In the genomic region with DNA sequence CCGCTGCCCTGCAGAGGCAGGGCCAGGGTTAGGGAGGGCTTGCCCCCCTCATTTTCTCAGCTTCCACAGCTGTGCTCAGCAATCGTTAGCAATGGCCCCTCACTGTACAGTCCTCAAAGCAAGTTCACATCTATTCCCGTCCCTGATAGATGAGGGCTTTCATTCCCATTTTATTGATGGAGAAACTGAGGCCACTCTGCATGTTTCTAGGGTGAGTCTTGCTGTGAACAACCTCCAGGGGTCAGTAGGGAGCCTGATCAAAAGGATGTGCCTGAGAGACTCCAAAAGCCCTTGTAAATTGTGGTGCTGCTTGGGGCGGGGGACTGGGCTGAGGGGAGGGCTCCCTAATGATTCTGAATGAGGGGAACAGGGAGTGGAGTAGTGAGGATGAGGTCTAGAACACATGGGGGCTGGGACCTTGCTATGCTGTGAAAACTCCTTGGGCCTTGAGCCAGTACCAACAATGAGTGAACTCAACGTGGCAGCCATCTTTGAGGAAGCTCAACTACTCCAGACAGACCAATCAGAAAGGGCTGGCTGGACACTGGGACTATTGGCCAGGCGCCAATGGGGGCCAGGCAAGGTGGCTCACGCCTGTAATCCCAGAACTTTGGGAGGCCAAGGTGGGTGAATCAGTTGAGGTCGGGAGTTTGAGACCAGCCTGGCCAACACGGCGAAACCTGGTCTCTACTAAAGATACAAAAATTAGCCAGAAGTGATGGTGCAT, we compare ENCODE assay signal across 22 cellular contexts. TPM values are rescaled to one million over a fixed set of nuclear protein-coding genes. Genes with fewer than 3 reads are reported as not detected.
A peak's percentile ranks its signal among the peaks of the same experiment; 100 is the strongest.
DNase-seq lines count a peak whose midpoint lies in the region; TF ChIP-seq lines count a peak whose summit lies in the region.
"Had no signal": no experiment of that assay in that cellular context is flagged by ENCODE, and none has a peak within 500 bp of the region (broad histone marks: within the 10 kb centered on the region; RNA-seq: fewer than 3 reads in every experiment).

No MANE protein-coding gene starts in this region.

- H3K4me1 Mint-ChIP-seq in activated naive CD8-positive, alpha-beta T cell treated with anti-CD3 and anti-CD28 coated beads for 36 hours: no peaks in the 10 kb centered on the region
- H3K4me1 Mint-ChIP-seq: central memory CD8-positive, alpha-beta T cell had no signal

- H3K9me3 Mint-ChIP-seq in activated naive CD8-positive, alpha-beta T cell treated with anti-CD3 and anti-CD28 coated beads for 36 hours: peaks cover 3% of the 10 kb centered on the region

- H3K36me3 ChIP-seq in BE2C: no peaks in the 10 kb centered on the region
- H3K36me3 ChIP-seq in testis (ENCODE audit: low read depth, missing control alignments): no peaks in the 10 kb centered on the region
- H3K36me3 ChIP-seq: gastrocnemius medialis, left ventricle myocardium inferior, Peyer's patch had no signal

- H3K4me1 ChIP-seq in BE2C (peaks cover 5% of the 10 kb centered on the region), testis (peaks cover 23% of the 10 kb centered on the region)

- 85 to 90% methylated on average over 8 to 10 of the region's 10 CpGs for WGBS in testis, 2 donors

- H3K4me3 ChIP-seq in BE2C (ENCODE audit: low read depth, low read length): no peak overlapping the region
- no peak overlapping the region for H3K4me3 ChIP-seq in NB4 (ENCODE audit: low read depth, low read length)
- H3K4me3 ChIP-seq in testis: no peak overlapping the region
- H3K4me3 ChIP-seq: gastrocnemius medialis, left ventricle myocardium inferior, Peyer's patch had no signal

- intact Hi-C loops in testis (cut with DNase I; ENCODE audit: low total_unique reads): no loop called here

- no peak for TF ChIP-seq POLR2A in NB4 (IDR thresholded peaks at IDR 0.05; ENCODE audit: extremely low read depth, insufficient read length)
- TF ChIP-seq POLR2A in testis (IDR thresholded peaks at IDR 0.05): no peak

- H3K9me3 ChIP-seq in BE2C (peaks cover 4% of the 10 kb centered on the region; the same call in 1 of the 2 replicates), testis (no peaks in the 10 kb centered on the region)
- H3K9me3 ChIP-seq: gastrocnemius medialis, Peyer's patch had no signal

- H3K27ac ChIP-seq in testis: no peak overlapping the region
- H3K27ac ChIP-seq: gastrocnemius medialis, left ventricle myocardium inferior, Peyer's patch had no signal

- H3K4me3 Mint-ChIP-seq in activated naive CD8-positive, alpha-beta T cell treated with anti-CD3 and anti-CD28 coated beads for 36 hours: no peak overlapping the region
- H3K4me3 Mint-ChIP-seq: activated CD4-positive, alpha-beta memory T cell treated with anti-CD3 and anti-CD28 coated beads, Interleukin-2, amount 10 ng/mL, durations not matched to agents 7 days and 5 days; central memory CD8-positive, alpha-beta T cell had no signal

- H3K27ac Mint-ChIP-seq in activated naive CD8-positive, alpha-beta T cell treated with anti-CD3 and anti-CD28 coated beads for 36 hours: no peak overlapping the region
- H3K27ac Mint-ChIP-seq: activated CD4-positive, alpha-beta memory T cell treated with anti-CD3 and anti-CD28 coated beads, Interleukin-2, amount 10 ng/mL, durations not matched to agents 7 days and 5 days had no signal

- DNase-seq in BE2C (no peak), NB4 (ENCODE audit: low read depth) (no peak), dermis blood vessel endothelial cell (peak; percentile 15), testis (no peak), NOMO-1 treated with dmso at 0.1 percent for 144 hours (lab: John Stamatoyannopoulos, UW; ENCODE audit: unreplicated experiment) (no peak)
- DNase-seq in activated naive CD8-positive, alpha-beta T cell treated with anti-CD3 and anti-CD28 coated beads for 36 hours: no peak
- DNase-seq in stimulated activated CD4-positive, alpha-beta T cell treated with anti-CD3 and anti-CD28 coated beads, Interleukin-4, amount 100 ng/mL, for 1 hour: no peak
- DNase-seq: activated CD4-positive, alpha-beta memory T cell treated with anti-CD3 and anti-CD28 coated beads, Interleukin-2, amount 10 ng/mL, durations not matched to agents 7 days and 5 days; AML-193; amniotic stem cell; gastrocnemius medialis; GOT3; left ventricle myocardium inferior; MM.1S; NCI-H1930; NCI-H510A; Peyer's patch; stimulated activated CD4-positive, alpha-beta T cell treated with anti-CD3 and anti-CD28 coated beads, Interleukin-4, amount 100 ng/mL, for 4 hours had no signal

- no peaks in the 10 kb centered on the region; the same call in 1 of the 2 replicates for H3K27me3 ChIP-seq in BE2C
- H3K27me3 ChIP-seq in testis: no peaks in the 10 kb centered on the region
- H3K27me3 ChIP-seq: Peyer's patch had no signal

- H3K27me3 Mint-ChIP-seq in activated naive CD8-positive, alpha-beta T cell treated with anti-CD3 and anti-CD28 coated beads for 36 hours: no peaks in the 10 kb centered on the region
- H3K27me3 Mint-ChIP-seq: central memory CD8-positive, alpha-beta T cell had no signal

- no peaks in the 10 kb centered on the region for H3K36me3 Mint-ChIP-seq in activated naive CD8-positive, alpha-beta T cell treated with anti-CD3 and anti-CD28 coated beads for 36 hours

- peak; percentile 29 for TF ChIP-seq CTCF in BE2C (IDR thresholded peaks at IDR 0.05; ENCODE audit: low read depth, low read length)
- TF ChIP-seq CTCF in GM12873 (IDR thresholded peaks at IDR 0.05; ENCODE audit: insufficient read depth, low read depth, low read length, missing control alignments): peak; percentile 49
- TF ChIP-seq CTCF in NB4 (IDR thresholded peaks at IDR 0.05; ENCODE audit: low read depth, low read length): peak; percentile 48
- no peak for TF ChIP-seq CTCF in testis (IDR thresholded peaks at IDR 0.05)

RNA-seq across cellular contexts. Expression of a gene that starts 6.7 kb away (rescaled TPM):
- polyA plus RNA-seq in BE2C (2012; ENCODE audit: insufficient read depth, insufficient read length, low read depth): not detected
- not detected in 2 replicates for total RNA-seq in dermis blood vessel endothelial cell
- not detected for total RNA-seq in testis
- polyA plus RNA-seq in testis (ENCODE audit: insufficient read depth, low read depth, low replicate concordance): not detected
- total RNA-seq in activated naive CD8-positive, alpha-beta T cell treated with anti-CD3 and anti-CD28 coated beads for 36 hours: not detected
- total RNA-seq: activated CD4-positive, alpha-beta memory T cell treated with anti-CD3 and anti-CD28 coated beads, Interleukin-2, amount 10 ng/mL, durations not matched to agents 7 days and 5 days; gastrocnemius medialis; left ventricle myocardium inferior; osteocyte; Peyer's patch; temporal lobe had no signal

RNA-seq across cellular contexts. Expression of a gene that starts 36.7 kb away (rescaled TPM):
- 1.6 TPM for polyA plus RNA-seq in BE2C (2012; ENCODE audit: insufficient read depth, insufficient read length, low read depth)
- total RNA-seq in dermis blood vessel endothelial cell: 26.4 and 36.4 TPM in 2 replicates
- total RNA-seq in testis: 10 to 100 TPM; 18.3 to 34.1 TPM
- polyA plus RNA-seq in testis (ENCODE audit: insufficient read depth, low read depth, low replicate concordance): 10.1 TPM
- total RNA-seq in activated naive CD8-positive, alpha-beta T cell treated with anti-CD3 and anti-CD28 coated beads for 36 hours: 10 to 100 TPM; 21.0 to 25.8 TPM

Comparison
In these comparisons a context has a peak if more than half of its experiments do, and no peak if none do; other contexts are left out.
1. CTCF ChIP-seq: peak in BE2C (single experiment), GM12873 (single experiment) and NB4 (single experiment); none in testis (0 of 3).